Comparison of ENCODE assay signal across 9 cellular contexts in the genomic region with DNA sequence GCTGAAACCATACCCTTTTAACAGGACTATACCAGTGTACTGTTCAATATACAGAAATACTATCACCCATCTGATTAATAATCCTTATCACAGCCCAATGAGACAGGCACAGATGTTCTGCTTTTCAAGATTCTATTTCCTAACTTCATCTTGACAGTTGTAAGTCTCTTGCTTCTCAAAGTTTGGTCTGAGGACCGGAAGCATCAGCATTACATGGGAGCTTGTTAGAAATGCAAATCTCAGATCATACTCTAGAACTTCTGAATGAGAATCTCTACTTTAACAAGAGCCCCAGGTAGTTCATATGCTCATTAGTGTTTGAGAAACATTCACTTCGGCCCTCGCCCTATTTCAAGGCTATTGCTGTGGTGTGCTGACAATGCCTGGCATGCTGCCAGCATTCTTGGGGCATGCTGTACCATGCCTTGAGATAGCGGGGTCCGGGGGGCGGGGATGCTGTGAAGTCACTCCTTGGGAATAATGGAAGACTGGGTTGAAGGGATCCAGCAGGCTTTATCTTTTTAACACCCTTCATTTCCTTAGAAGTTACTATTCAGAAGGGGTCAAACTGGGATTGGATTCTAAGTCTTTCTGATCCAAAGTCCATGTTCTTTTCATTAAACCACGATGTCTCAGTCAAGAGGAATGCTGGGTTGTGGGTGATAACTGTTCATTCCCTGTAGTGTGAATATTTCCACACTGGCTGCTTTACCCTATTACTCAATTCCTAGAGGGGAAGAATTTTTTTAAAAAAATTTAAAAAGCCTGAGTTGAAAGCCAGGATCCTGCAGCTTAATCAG.
DNase-seq lines count a peak whose midpoint lies in the region; ATAC-seq and TF ChIP-seq lines count a peak whose summit lies in the region.
"Had no signal": no experiment of that assay in that cellular context is flagged by ENCODE, and none has a peak within 500 bp of the region (broad histone marks: within the 10 kb centered on the region; RNA-seq: fewer than 3 reads in every experiment).

No MANE protein-coding gene starts in this region.

- DNase-seq in GM03348 (ENCODE audit: low spot score) (peak; percentile 91), SJSA1 (ENCODE audit: low read depth in 1 of 2, low spot score in 2 of 2) (peak; percentile 87 to 88), sciatic nerve (ENCODE audit: low spot score) (peak; percentile 80), SIG-M5 treated with dmso at 0.1 percent for 504 hours (lab: John Stamatoyannopoulos, UW; ENCODE audit: unreplicated experiment) (no peak)
- DNase-seq in stimulated activated CD4-positive, alpha-beta T cell treated with anti-CD3 and anti-CD28 coated beads, Interleukin-12 subunit alpha, Interleukin-12 subunit beta, amount 100 ng/mL, for 4 hours = no peak

- TF ChIP-seq EP300 in gastroesophageal sphincter (IDR thresholded peaks at IDR 0.05) = no peak

- no peaks in the 10 kb centered on the region for H3K27me3 ChIP-seq in SJSA1 (replicated peaks)
- H3K27me3 ChIP-seq in gastroesophageal sphincter = no peaks in the 10 kb centered on the region
- H3K27me3 ChIP-seq: dorsolateral prefrontal cortex had no signal

- no peak overlapping the region for H3K4me3 ChIP-seq in SJSA1
- no peak overlapping the region for H3K4me3 ChIP-seq in gastroesophageal sphincter
- H3K4me3 ChIP-seq: dorsolateral prefrontal cortex had no signal

- peak; percentile 88 for ATAC-seq in gastroesophageal sphincter
- ATAC-seq in sciatic nerve = peak; percentile 96
- no peak for ATAC-seq in GM19328 (IDR thresholded peaks at IDR 0.05; ENCODE audit: unreplicated experiment)
- ATAC-seq in GM18909 (IDR thresholded peaks at IDR 0.05; ENCODE audit: poor library complexity, unreplicated experiment) = no peak

- WGBS in gastroesophageal sphincter (ENCODE audit: low coverage in 1 of 2), 2 donors = 32 to 49% methylated on average over 3 to 7 of the region's 7 CpGs

- no peak for TF ChIP-seq CTCF in gastroesophageal sphincter (IDR thresholded peaks at IDR 0.05)

- peak overlapping the region; percentile 79 for H3K27ac ChIP-seq in SJSA1
- H3K27ac ChIP-seq in gastroesophageal sphincter = peak overlapping the region; percentile 57 to 80 (median 66)
- H3K27ac ChIP-seq: dorsolateral prefrontal cortex had no signal

- intact Hi-C loops in sciatic nerve (cut with DNase I) = no loop called here

- H3K4me1 ChIP-seq in SJSA1 (replicated peaks) (peaks cover 39% of the 10 kb centered on the region), gastroesophageal sphincter (peaks cover 30 to 89% (median 59%) of the 10 kb centered on the region in 3 donors)

- no peak for TF ChIP-seq POLR2A in gastroesophageal sphincter (IDR thresholded peaks at IDR 0.05)

- H3K9me3 ChIP-seq in SJSA1 (replicated peaks) = no peaks in the 10 kb centered on the region
- H3K9me3 ChIP-seq in gastroesophageal sphincter = no peaks in the 10 kb centered on the region

- H3K36me3 ChIP-seq in SJSA1 (peaks cover 22% of the 10 kb centered on the region), gastroesophageal sphincter (no peaks in the 10 kb centered on the region)

Comparison
In these comparisons a context has a peak if more than half of its experiments do, and no peak if none do; other contexts are left out.
1. DNase-seq: peak in GM03348 (single experiment), SJSA1 (2 of 2) and sciatic nerve (single experiment); none in SIG-M5 treated with dmso at 0.1 percent for 504 hours (single experiment) and stimulated activated CD4-positive, alpha-beta T cell treated with anti-CD3 and anti-CD28 coated beads, Interleukin-12 subunit alpha, Interleukin-12 subunit beta, amount 100 ng/mL, for 4 hours (single experiment).
2. ATAC-seq: peak in gastroesophageal sphincter (single experiment) and sciatic nerve (single experiment); none in GM19328 (single experiment) and GM18909 (single experiment).